23 cellular contexts compared by ENCODE assay signal in the genomic region with DNA sequence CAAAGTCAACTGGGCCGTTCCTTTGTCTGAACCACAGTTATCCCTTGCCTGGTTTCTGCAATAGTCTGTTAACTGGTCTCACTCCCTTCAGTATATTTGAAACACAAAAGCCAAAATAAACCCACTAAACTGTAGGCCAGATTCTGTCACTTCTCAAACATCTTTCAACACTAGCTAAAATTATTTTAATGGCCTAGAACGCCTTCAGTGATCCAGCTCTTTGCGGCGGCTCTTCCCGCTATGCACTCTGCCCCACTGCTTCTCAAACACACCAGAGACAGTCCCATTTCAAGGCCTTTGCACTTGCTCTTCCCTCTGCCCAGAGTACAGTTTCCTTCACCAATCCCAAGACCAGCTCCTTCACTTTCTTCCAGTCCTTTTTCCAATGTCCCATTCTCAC. TPM values are rescaled to one million over a fixed set of nuclear protein-coding genes. Genes with fewer than 3 reads are reported as not detected.
DNase-seq lines count a peak whose midpoint lies in the region; ATAC-seq, FAIRE-seq and TF ChIP-seq lines count a peak whose summit lies in the region.
"Had no signal": no experiment of that assay in that cellular context is flagged by ENCODE, and none has a peak within 500 bp of the region (broad histone marks: within the 10 kb centered on the region; RNA-seq: fewer than 3 reads in every experiment).

No MANE protein-coding gene starts in this region.

- H2BK20ac ChIP-seq in H9 (ENCODE audit: low read depth, low read length, poor library complexity, severe bottlenecking): no peak overlapping the region

- H3K9me1 ChIP-seq in K562 (ENCODE audit: control insufficient read depth, insufficient read depth, low read length): no peaks in the 10 kb centered on the region

- H2AFZ ChIP-seq in K562 (ENCODE audit: low read depth, low read length) (no peak overlapping the region), H9 (ENCODE audit: low read length) (no peak overlapping the region)

- no peak overlapping the region for H2BK12ac ChIP-seq in H9 (ENCODE audit: insufficient read length, low read depth, low read length)

- peaks cover 49% of the 10 kb centered on the region for H3K36me3 Mint-ChIP-seq in activated naive CD4-positive, alpha-beta T cell treated with anti-CD3 and anti-CD28 coated beads for 36 hours (ENCODE audit: low read depth)
- peaks cover 53% of the 10 kb centered on the region for H3K36me3 Mint-ChIP-seq in T-cell
- peaks cover 79% of the 10 kb centered on the region for H3K36me3 Mint-ChIP-seq in stimulated activated effector memory CD8-positive, alpha-beta T cell treated with anti-CD3 and anti-CD28 coated beads, Interleukin-12 subunit alpha, Interleukin-12 subunit beta, amount 100 ng/mL, for 72 hours
- peaks cover 2 to 6% (median 3%) of the 10 kb centered on the region in 3 experiments; a peak in 3 of 7 replicates for H3K36me3 Mint-ChIP-seq in H9 (ENCODE audit: insufficient read depth in 1 of 3, low read depth in 3 of 3)

- H3K4me3 ChIP-seq in K562: no peak overlapping the region
- H3K4me3 ChIP-seq: right lobe of liver, SK-N-MC, tibial nerve had no signal

- TF ChIP-seq EP300 in K562 (IDR thresholded peaks at IDR 0.05; ENCODE audit: low read length): no peak

- no peaks in the 10 kb centered on the region for H3K27me3 Mint-ChIP-seq in activated naive CD4-positive, alpha-beta T cell treated with anti-CD3 and anti-CD28 coated beads for 36 hours (ENCODE audit: low read depth)
- H3K27me3 Mint-ChIP-seq in T-cell (no peaks in the 10 kb centered on the region), H9 (ENCODE audit: low read depth) (no peaks in the 10 kb centered on the region)

- H2BK15ac ChIP-seq in H9 (ENCODE audit: low read depth, low read length): no peak overlapping the region

- no peak overlapping the region for H2BK5ac ChIP-seq in H9 (ENCODE audit: insufficient read length, low read length)

- ATAC-seq in T-cell (replicated peaks in 1 of 4) (no peak), K562 (no peak), GM21367 (IDR thresholded peaks at IDR 0.05; ENCODE audit: unreplicated experiment) (no peak)
- ATAC-seq in stimulated activated effector memory CD8-positive, alpha-beta T cell treated with anti-CD3 and anti-CD28 coated beads, Interleukin-12 subunit alpha, Interleukin-12 subunit beta, amount 100 ng/mL, for 72 hours: no peak
- ATAC-seq: HCT116, right lobe of liver had no signal

- H3K9me3 ChIP-seq in K562 (replicated peaks; ENCODE audit: control insufficient read depth, insufficient read depth, low read depth, low read length): peaks cover 5% of the 10 kb centered on the region
- H3K9me3 ChIP-seq in H9 (ENCODE audit: control insufficient read depth, low read depth, low read length): no peaks in the 10 kb centered on the region
- H3K9me3 ChIP-seq: right lobe of liver, tibial nerve had no signal

- no peak overlapping the region for H3K56ac ChIP-seq in H9 (ENCODE audit: insufficient read length, low read depth, low read length)

- no peak for TF ChIP-seq CTCF in K562 (IDR thresholded peaks at IDR 0.05 in 2 of 3, conservative IDR thresholded peaks at IDR 0.05 in 1 of 3; ENCODE audit: insufficient read depth in 2 of 3, low read depth in 1 of 3, low read length in 3 of 3)
- no peak for TF ChIP-seq CTCF in H9 (conservative IDR thresholded peaks at IDR 0.05)

- H3K9me3 Mint-ChIP-seq in activated naive CD4-positive, alpha-beta T cell treated with anti-CD3 and anti-CD28 coated beads for 36 hours: peaks cover 18% of the 10 kb centered on the region
- H3K9me3 Mint-ChIP-seq in T-cell (peaks cover 0 to 9% (median 7%) of the 10 kb centered on the region in 3 donors), H9 (peaks cover 0 to 10% of the 10 kb centered on the region in 2 experiments; a peak in 4 of 5 replicates)
- H3K9me3 Mint-ChIP-seq in stimulated activated effector memory CD8-positive, alpha-beta T cell treated with anti-CD3 and anti-CD28 coated beads, Interleukin-12 subunit alpha, Interleukin-12 subunit beta, amount 100 ng/mL, for 72 hours: peaks cover 7% of the 10 kb centered on the region

- no peak overlapping the region for H3K23ac ChIP-seq in H9 (ENCODE audit: insufficient read length, low read depth, low read length)

- TF ChIP-seq POLR2A in K562 (conservative IDR thresholded peaks at IDR 0.05): no peak; the same call in 1 of the 2 replicates

- intact Hi-C loops in activated naive CD4-positive, alpha-beta T cell treated with anti-CD3 and anti-CD28 coated beads for 36 hours (cut with micrococcal nuclease): loop anchor here (10.0 kb wide), 1 partner anchor 452 kb away; no protein-coding TSS in a partner anchor
- intact Hi-C loops in K562 (cut with micrococcal nuclease): no loop called here

- H2AK5ac ChIP-seq in H9 (ENCODE audit: insufficient read length, low read length): no peak overlapping the region

- H4K91ac ChIP-seq in H9 (ENCODE audit: insufficient read length, low read depth, low read length): no peak overlapping the region

- no peak overlapping the region for H3K18ac ChIP-seq in H9 (ENCODE audit: insufficient read length, low read depth, low read length)

- H4K5ac ChIP-seq in H9 (ENCODE audit: insufficient read length, low read depth, low read length): no peak overlapping the region

- 65% methylated on average over 5 of the region's 5 CpGs for WGBS in K562 (ENCODE audit: insufficient coverage, low coverage, missing lambda C conversion rate)
- WGBS in H9 (ENCODE audit: extremely low coverage, insufficient read length, low lambda C conversion rate): no CpG with 5 or more reads among the region's 5 CpGs

- H3K27ac ChIP-seq in K562 (ENCODE audit: extremely low read depth, low read depth, low read length): no peak overlapping the region
- no peak overlapping the region for H3K27ac ChIP-seq in H9 (ENCODE audit: insufficient read length, low read depth, low read length)
- H3K27ac ChIP-seq: C4-2B, right lobe of liver, SK-N-MC, tibial nerve had no signal

- DNase-seq in activated naive CD4-positive, alpha-beta T cell treated with anti-CD3 and anti-CD28 coated beads for 36 hours: no peak
- DNase-seq in activated naive CD4-positive, alpha-beta T cell treated with anti-CD3 and anti-CD28 coated beads, Interleukin-2, amount 50 U/mL, for 16 hours: no peak
- DNase-seq in T-cell (no peak), K562 (ENCODE audit: extremely low read depth in 1 of 4, low spot score in 3 of 4) (no peak), H9 (no peak), HTR-8/SVneo (ENCODE audit: insufficient read length, low spot score) (no peak)
- DNase-seq in stimulated activated effector memory CD8-positive, alpha-beta T cell treated with anti-CD3 and anti-CD28 coated beads, Interleukin-12 subunit alpha, Interleukin-12 subunit beta, amount 100 ng/mL, for 72 hours (ENCODE audit: low spot score in 2 of 2): no peak
- DNase-seq: EL; NCI-H1105 treated with DMSO at 0.1 percent for 48 hours; NCI-H2029 treated with DMSO at 0.1 percent for 48 hours; NCI-H226; posterior cingulate gyrus; right lobe of liver; stimulated activated CD4-positive, alpha-beta T cell treated with anti-CD3 and anti-CD28 coated beads, Interleukin-12 subunit alpha, Interleukin-12 subunit beta, amount 100 ng/mL, for 4 hours; stimulated activated CD4-positive, alpha-beta T cell treated with anti-CD3 and anti-CD28 coated beads, Interleukin-4, amount 100 ng/mL, for 24 hours; T-helper 9 cell had no signal

- no peaks in the 10 kb centered on the region for H3K27me3 ChIP-seq in K562 (ENCODE audit: control insufficient read depth in 2 of 2, insufficient read depth in 2 of 2, low read length in 2 of 2)
- no peaks in the 10 kb centered on the region for H3K27me3 ChIP-seq in H9 (ENCODE audit: insufficient read depth, low read length)
- H3K27me3 ChIP-seq: right lobe of liver, tibial nerve had no signal

- H3K4me3 Mint-ChIP-seq in activated naive CD4-positive, alpha-beta T cell treated with anti-CD3 and anti-CD28 coated beads for 36 hours: no peak overlapping the region
- no peak overlapping the region for H3K4me3 Mint-ChIP-seq in T-cell
- peak overlapping the region; percentile 23 for H3K4me3 Mint-ChIP-seq in stimulated activated effector memory CD8-positive, alpha-beta T cell treated with anti-CD3 and anti-CD28 coated beads, Interleukin-12 subunit alpha, Interleukin-12 subunit beta, amount 100 ng/mL, for 72 hours
- H3K4me3 Mint-ChIP-seq in H9: no peak overlapping the region
- H3K4me3 Mint-ChIP-seq: neural crest cell had no signal

- POLR2A ChIA-PET in T-cell (lab: Charles Lee) (interaction anchor here in 1 of 2 donors (1.4 to 1.6 kb wide), 2 partner anchors 8 to 13 kb away, joined by 3 to 5 read pairs; no protein-coding TSS in a partner anchor), K562 (lab: Yijun Ruan, JAX) (interaction anchor here (0.6 to 1.5 kb wide), 3 partner anchors 11 to 204 kb away, joined by 3 to 8 read pairs (median 4); no protein-coding TSS in a partner anchor)

- H2BK120ac ChIP-seq in H9 (ENCODE audit: low read depth, low read length, poor library complexity, severe bottlenecking): no peak overlapping the region

- H3K27ac Mint-ChIP-seq in activated naive CD4-positive, alpha-beta T cell treated with anti-CD3 and anti-CD28 coated beads for 36 hours: peak overlapping the region; percentile 60
- H3K27ac Mint-ChIP-seq in T-cell (peak overlapping the region; percentile 46 to 79), H9 (no peak overlapping the region)
- H3K27ac Mint-ChIP-seq in stimulated activated effector memory CD8-positive, alpha-beta T cell treated with anti-CD3 and anti-CD28 coated beads, Interleukin-12 subunit alpha, Interleukin-12 subunit beta, amount 100 ng/mL, for 72 hours: peak overlapping the region; percentile 99

- H3K79me1 ChIP-seq in H9 (ENCODE audit: insufficient read depth, low read depth, low read length, poor library complexity, severe bottlenecking): no peaks in the 10 kb centered on the region

- in situ Hi-C loops in K562 (cut with MboI): no loop called here

- TF ChIP-seq RAD21 in K562 (CRISPR knock-in tag; conservative IDR thresholded peaks at IDR 0.05 in 1 of 2, IDR thresholded peaks at IDR 0.05 in 1 of 2): no peak

- H3T11ph ChIP-seq in H9 (ENCODE audit: low read length): no peak overlapping the region

- H3K9ac ChIP-seq in K562 (ENCODE audit: insufficient read depth in 1 of 2, low read depth in 2 of 2, low read length in 2 of 2): no peak overlapping the region
- no peak overlapping the region for H3K9ac ChIP-seq in H9 (ENCODE audit: extremely low read depth, insufficient read length, low read length)

- H3K36me3 ChIP-seq in K562 (ENCODE audit: control insufficient read depth, insufficient read depth, low read length): peaks cover 73% of the 10 kb centered on the region
- H3K36me3 ChIP-seq: right lobe of liver, tibial nerve had no signal

- CTCF ChIA-PET in activated naive CD4-positive, alpha-beta T cell treated with anti-CD3 and anti-CD28 coated beads for 36 hours (lab: Charles Lee): no interaction called here
- CTCF ChIA-PET in T-cell (lab: Charles Lee) (interaction anchor here in 1 of 2 donors (0.7 to 1.4 kb wide), 2 partner anchors 10 kb away, joined by 3 to 5 read pairs; no protein-coding TSS in a partner anchor), K562 (lab: Yijun Ruan, JAX; ENCODE audit: low intra/inter-chr PET ratio) (no interaction called here)

- H3K23me2 ChIP-seq in H9 (ENCODE audit: insufficient read length, low read depth, low read length, poor library complexity, severe bottlenecking): no peaks in the 10 kb centered on the region

- H3K4me1 ChIP-seq in K562 (replicated peaks in 1 of 2; ENCODE audit: control insufficient read depth in 2 of 2, insufficient read depth in 2 of 2, low read length in 2 of 2): peaks cover 3 to 29% of the 10 kb centered on the region in 2 experiments; a peak in 4 of 5 replicates
- H3K4me1 ChIP-seq in H9 (ENCODE audit: insufficient read depth, low read length): no peaks in the 10 kb centered on the region
- H3K4me1 ChIP-seq: right lobe of liver, tibial nerve had no signal

- H3K14ac ChIP-seq in H9 (ENCODE audit: insufficient read depth, low read length): no peak overlapping the region

- no peak overlapping the region for H3K4ac ChIP-seq in H9 (ENCODE audit: low read depth, low read length)

- FAIRE-seq in K562 (lab: Jason Lieb, UNC): no peak
- FAIRE-seq in HTR-8/SVneo (lab: Jason Lieb, UNC): no peak
- FAIRE-seq: keratinocyte had no signal

- peak overlapping the region; percentile 16; the same call in 1 of the 2 replicates for H3K4me2 ChIP-seq in K562 (ENCODE audit: insufficient read depth, low read length)
- H3K4me2 ChIP-seq in H9 (ENCODE audit: insufficient read depth, insufficient read length, low read length): no peak overlapping the region

- H3K79me2 ChIP-seq in K562 (ENCODE audit: control insufficient read depth, insufficient read depth, low read length) (peaks cover 97% of the 10 kb centered on the region), H9 (ENCODE audit: insufficient read depth, low read length) (no peaks in the 10 kb centered on the region)

- peaks cover 85% of the 10 kb centered on the region for H3K4me1 Mint-ChIP-seq in activated naive CD4-positive, alpha-beta T cell treated with anti-CD3 and anti-CD28 coated beads for 36 hours (ENCODE audit: low read depth)
- peaks cover 73 to 93% (median 89%) of the 10 kb centered on the region in 3 donors for H3K4me1 Mint-ChIP-seq in T-cell
- peaks cover 75% of the 10 kb centered on the region for H3K4me1 Mint-ChIP-seq in stimulated activated effector memory CD8-positive, alpha-beta T cell treated with anti-CD3 and anti-CD28 coated beads, Interleukin-12 subunit alpha, Interleukin-12 subunit beta, amount 100 ng/mL, for 72 hours
- no peaks in the 10 kb centered on the region for H3K4me1 Mint-ChIP-seq in H9

- no peak overlapping the region for H4K8ac ChIP-seq in H9 (replicated peaks; ENCODE audit: insufficient read length, low read depth, low read length)

- H4K20me1 ChIP-seq in K562 (replicated peaks; ENCODE audit: control insufficient read depth, insufficient read depth, low read length) (peaks cover 13% of the 10 kb centered on the region; the same call in 1 of the 2 replicates), H9 (ENCODE audit: control insufficient read depth, insufficient read depth, insufficient read length) (no peaks in the 10 kb centered on the region)

- no TSS peak for BruUV-seq in K562 (replicated peaks; lab: Mats Ljungman, UMichigan)

RNA-seq across cellular contexts. Expression of a gene that starts 9.2 kb away (rescaled TPM):
- 10 to 100 TPM; 41.1 to 43.0 TPM for total RNA-seq in activated naive CD4-positive, alpha-beta T cell treated with anti-CD3 and anti-CD28 coated beads for 36 hours
- 10 to 100 TPM; 25.3 to 64.6 (median 45.4) TPM for total RNA-seq in T-cell
- 35.2 and 136 TPM in 2 replicates for total RNA-seq in K562 (2011; cell fraction: chromatin; rRNA removed; ENCODE audit: low replicate concordance)
- total RNA-seq in K562 (2011; cell fraction: nucleolus; rRNA removed): 20.5 and 30.3 TPM in 2 replicates
- 46.3 and 72.5 TPM in 2 replicates for total RNA-seq in K562 (2011; cell fraction: nucleoplasm; rRNA removed)
- total RNA-seq in K562 (2014; rRNA removed): 96.8 and 106 TPM in 2 replicates
- total RNA-seq in K562 (2014; rRNA removed; fragmentation: Illumina TruSeq; extraction: Trizol): 201 and 218 TPM in 2 replicates
- total RNA-seq in K562 (2015; rRNA removed; fragmentation: Illumina TruSeq; extraction: Trizol): 143 and 159 TPM in 2 replicates
- 101 and 118 TPM in 2 replicates for total RNA-seq in K562 (2021)
- polyA plus RNA-seq in K562 (2011; rRNA removed): 135 and 151 TPM in 2 replicates
- 22.7 and 52.5 TPM in 2 replicates for polyA plus RNA-seq in K562 (2011; cell fraction: cytosol; rRNA removed)
- 48.6 and 89.9 TPM in 2 replicates for polyA plus RNA-seq in K562 (2011; cell fraction: nucleus; rRNA removed)
- polyA plus RNA-seq in K562 (2012): 101 and 117 TPM in 2 replicates
- 172 and 209 TPM in 2 replicates for polyA plus RNA-seq in K562 (2014; fragmentation: Illumina TruSeq; extraction: Trizol)
- polyA plus RNA-seq in K562 (2014; fragmentation: Nextera tagmentation; extraction: Ambion mirVana): 100 to 1,000 TPM; 184 to 223 TPM
- polyA plus RNA-seq in K562 (2014; rRNA removed): 129 and 135 TPM in 2 replicates
- 95.4 and 142 TPM in 2 replicates for polyA minus RNA-seq in K562 (2011; rRNA and poly(A)+ RNA removed)
- polyA minus RNA-seq in K562 (2011; cell fraction: cytosol; rRNA and poly(A)+ RNA removed): 33.6 and 37.9 TPM in 2 replicates
- polyA minus RNA-seq in K562 (2011; cell fraction: nucleus; rRNA and poly(A)+ RNA removed): 39.7 and 92.0 TPM in 2 replicates
- total RNA-seq in H9 (2021): 2.8 and 4.6 TPM in 2 replicates
- total RNA-seq: neural crest cell had no signal
- polyA plus RNA-seq: keratinocyte had no signal

Comparison
In these comparisons a context has a peak if more than half of its experiments do, and no peak if none do; other contexts are left out.
1. H3K27ac Mint-ChIP-seq: peak in activated naive CD4-positive, alpha-beta T cell treated with anti-CD3 and anti-CD28 coated beads for 36 hours (single experiment), T-cell (2 of 2) and stimulated activated effector memory CD8-positive, alpha-beta T cell treated with anti-CD3 and anti-CD28 coated beads, Interleukin-12 subunit alpha, Interleukin-12 subunit beta, amount 100 ng/mL, for 72 hours (single experiment); none in H9 (0 of 3).